ENCODE assay signal across 16 cellular contexts in the genomic region with DNA sequence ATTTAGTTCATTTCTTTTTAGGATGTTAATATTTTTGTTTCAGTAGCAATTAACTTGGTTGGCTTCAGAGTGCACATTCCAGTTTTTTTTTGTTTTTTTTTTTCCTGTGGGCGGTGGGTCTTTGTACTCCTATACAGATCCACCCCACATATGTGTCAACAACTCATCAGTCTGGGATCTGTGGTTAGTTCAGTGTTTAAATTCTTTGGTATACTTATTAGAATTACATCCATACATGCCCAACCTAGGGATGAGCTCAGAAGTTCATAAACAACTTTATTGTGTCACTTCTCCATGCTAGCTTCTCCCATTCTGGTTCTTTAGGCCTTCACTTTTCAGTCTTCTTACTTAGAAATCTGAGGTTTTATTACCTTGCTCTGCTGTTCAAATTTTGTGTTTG.
"Had no signal": no experiment of that assay in that cellular context is flagged by ENCODE, and none has a peak within 500 bp of the region (broad histone marks: within the 10 kb centered on the region; RNA-seq: fewer than 3 reads in every experiment).

No MANE protein-coding gene starts in this region.

- H3K9me3 ChIP-seq: esophagus squamous epithelium, left ventricle myocardium inferior, neutrophil, tibial artery, uterus had no signal

- H3K4me3 ChIP-seq: cardiac muscle cell, esophagus squamous epithelium, left ventricle myocardium inferior, tibial artery, uterus had no signal

- ATAC-seq: natural killer cell; stimulated activated naive B cell treated with anti-CD40 and anti-IgM and Interleukin-4, amounts not matched to agents 10 μg/mL and 1 μg/mL and 100 μg/mL, for 72 hours; T-cell had no signal

- H3K36me3 ChIP-seq: cardiac muscle cell, neutrophil, tibial artery, uterus had no signal

- DNase-seq: activated CD4-positive, CD25-positive, alpha-beta regulatory T cell treated with anti-CD3 and anti-CD28 coated beads, Interleukin-2, amount 50 U/mL, for 72 hours; activated naive CD4-positive, alpha-beta T cell treated with anti-CD3 and anti-CD28 coated beads for 36 hours; esophagus squamous epithelium; hippocampal formation; kidney; left ventricle myocardium inferior; natural killer cell; stimulated activated CD4-positive, alpha-beta T cell treated with anti-CD3 and anti-CD28 coated beads, Interleukin-15, amount 100 ng/mL, for 24 hours; stimulated activated CD4-positive, alpha-beta T cell treated with anti-CD3 and anti-CD28 coated beads, Interleukin-4, amount 100 ng/mL, for 1 hour; stimulated activated naive B cell treated with anti-CD40 and anti-IgM and Interleukin-4, amounts not matched to agents 10 μg/mL and 1 μg/mL and 100 μg/mL, for 72 hours; T-cell; T1000; tibial artery; uterus had no signal

- H3K4me1 ChIP-seq: esophagus squamous epithelium, left ventricle myocardium inferior, uterus had no signal

- H3K27ac ChIP-seq: cardiac muscle cell, esophagus squamous epithelium, left ventricle myocardium inferior, neutrophil, tibial artery, uterus had no signal

- H3K27me3 ChIP-seq: cardiac muscle cell, esophagus squamous epithelium, neutrophil, tibial artery, uterus had no signal
